ENCODE assay signal across 16 cellular contexts in the genomic region with DNA sequence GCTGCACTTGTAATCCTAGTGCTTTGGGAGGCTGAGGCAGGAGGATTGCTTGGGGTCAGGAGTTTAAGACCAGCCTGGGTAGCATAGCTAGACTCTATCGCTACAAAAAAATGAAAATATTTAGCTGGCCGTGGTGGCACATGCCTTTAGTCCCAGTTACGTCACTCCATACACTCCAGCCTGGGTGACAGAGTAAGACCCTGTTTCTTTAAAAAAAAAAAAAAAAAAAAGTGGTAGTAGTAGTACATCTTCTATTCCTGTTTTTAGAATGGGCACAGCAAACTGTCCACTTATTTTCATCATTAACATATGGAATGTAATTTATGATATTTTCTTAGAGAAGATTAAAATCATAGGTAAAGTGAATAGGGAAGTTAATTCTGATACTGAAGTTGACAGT. TPM values are rescaled to one million over a fixed set of nuclear protein-coding genes. Genes with fewer than 3 reads are reported as not detected.
DNase-seq lines count a peak whose midpoint lies in the region; ATAC-seq, FAIRE-seq and TF ChIP-seq lines count a peak whose summit lies in the region.
"Had no signal": no experiment of that assay in that cellular context is flagged by ENCODE, and none has a peak within 500 bp of the region (broad histone marks: within the 10 kb centered on the region; RNA-seq: fewer than 3 reads in every experiment).

No MANE protein-coding gene starts in this region.

- 76% methylated on average over 3 of the region's 3 CpGs for WGBS in right cardiac atrium

- no peak for FAIRE-seq in endothelial cell of umbilical vein (lab: Jason Lieb, UNC)
- FAIRE-seq: GM12891 had no signal

- no TSS peak for BruUV-seq in endothelial cell of umbilical vein (replicated peaks; lab: Mats Ljungman, UMichigan)

- H4K20me1 ChIP-seq in endothelial cell of umbilical vein (replicated peaks; ENCODE audit: control insufficient read depth, extremely low read depth, insufficient read depth, low read length): peaks cover 3% of the 10 kb centered on the region

- no peak overlapping the region for H2AFZ ChIP-seq in endothelial cell of umbilical vein (ENCODE audit: low read depth, low read length)

- peaks cover 95% of the 10 kb centered on the region for H3K79me2 ChIP-seq in endothelial cell of umbilical vein (ENCODE audit: control insufficient read depth, insufficient read depth, low read length)

- no peaks in the 10 kb centered on the region for H3K9me3 ChIP-seq in right cardiac atrium (ENCODE audit: control insufficient read depth, low read length)
- H3K9me3 ChIP-seq in endothelial cell of umbilical vein (replicated peaks; ENCODE audit: control insufficient read depth, insufficient read depth, low read length): no peaks in the 10 kb centered on the region
- H3K9me3 ChIP-seq: testis had no signal

- H3K9me1 ChIP-seq in endothelial cell of umbilical vein (replicated peaks; ENCODE audit: control insufficient read depth, extremely low read depth, insufficient read depth, low read length): no peaks in the 10 kb centered on the region

- no peak for TF ChIP-seq POLR2A in endothelial cell of umbilical vein (IDR thresholded peaks at IDR 0.05; ENCODE audit: low read depth, low read length)

- H3K27me3 ChIP-seq in right cardiac atrium (ENCODE audit: control insufficient read depth, insufficient read depth): no peaks in the 10 kb centered on the region
- H3K27me3 ChIP-seq in endothelial cell of umbilical vein (ENCODE audit: control insufficient read depth in 2 of 2, insufficient read depth in 2 of 2, low read length in 2 of 2): no peaks in the 10 kb centered on the region
- no peaks in the 10 kb centered on the region for H3K27me3 ChIP-seq in rectal smooth muscle tissue (ENCODE audit: control insufficient read depth, insufficient read depth, low read length)
- H3K27me3 ChIP-seq: testis had no signal

- ATAC-seq in right cardiac atrium (no peak), HG02981 (IDR thresholded peaks at IDR 0.05; ENCODE audit: unreplicated experiment) (no peak)

- CTCF ChIA-PET in endothelial cell of umbilical vein (lab: Charles Lee): interaction anchor here (2.0 kb wide), 1 partner anchor 10 kb away, joined by 11 read pairs; no protein-coding TSS in a partner anchor

- peak overlapping the region; percentile 47 for H3K4me2 ChIP-seq in endothelial cell of umbilical vein (ENCODE audit: insufficient read depth, low read length)

- H3K4me1 ChIP-seq in right cardiac atrium (ENCODE audit: control insufficient read depth, insufficient read depth, low read length) (peaks cover 9% of the 10 kb centered on the region), endothelial cell of umbilical vein (ENCODE audit: control insufficient read depth, extremely low read depth, insufficient read depth, low read length) (peaks cover 78% of the 10 kb centered on the region), rectal smooth muscle tissue (ENCODE audit: control insufficient read depth, insufficient read depth, low read length) (peaks cover 43% of the 10 kb centered on the region)

- POLR2A ChIA-PET in endothelial cell of umbilical vein (lab: Charles Lee): no interaction called here

- peak overlapping the region; percentile 27 for H3K27ac ChIP-seq in right cardiac atrium (ENCODE audit: low read length)
- peak overlapping the region; percentile 74 for H3K27ac ChIP-seq in endothelial cell of umbilical vein (ENCODE audit: insufficient read depth, low read depth, low read length)
- peak overlapping the region; percentile 86 for H3K27ac ChIP-seq in rectal smooth muscle tissue (ENCODE audit: low read depth, low read length)
- H3K27ac ChIP-seq: testis, WERI-Rb-1 had no signal

- TF ChIP-seq CTCF in endothelial cell of umbilical vein (IDR thresholded peaks at IDR 0.05; ENCODE audit: extremely low read depth in 1 of 2, insufficient read depth in 1 of 2, low read depth in 1 of 2, low read length in 2 of 2): no peak

- H3K4me3 ChIP-seq in right cardiac atrium (ENCODE audit: low read length) (no peak overlapping the region), endothelial cell of umbilical vein (replicated peaks in 1 of 3; ENCODE audit: insufficient read depth in 1 of 3, low read depth in 1 of 3, low read length in 3 of 3) (no peak overlapping the region), rectal smooth muscle tissue (ENCODE audit: low read length) (no peak overlapping the region)
- H3K4me3 ChIP-seq: testis had no signal

- dilution Hi-C loops in endothelial cell of umbilical vein (cut with MboI; ENCODE audit: extremely low pct_ligation_motif_present, low sequenced_read_pairs): no loop called here

- DNase-seq in right cardiac atrium (no peak), cardiac septum (ENCODE audit: low spot score) (no peak), endothelial cell of umbilical vein (ENCODE audit: low read depth, low spot score) (no peak), NCI-H345 (lab: John Stamatoyannopoulos, UW) (no peak), NCI-H1048 (lab: John Stamatoyannopoulos, UW) (no peak), KG1 (lab: John Stamatoyannopoulos, UW) (no peak)
- DNase-seq: hypothalamus, left colon, MM.1S, naive B cell, T-helper 1 cell, testis, WERI-Rb-1 had no signal

- H3K9ac ChIP-seq in endothelial cell of umbilical vein (replicated peaks; ENCODE audit: extremely low read depth, insufficient read depth, low read length) (peak overlapping the region; percentile 43), rectal smooth muscle tissue (ENCODE audit: low read length) (no peak overlapping the region)

- intact Hi-C loops in right cardiac atrium (cut with DNase I): loop anchor here in 2 of 4 donors (10.0 kb wide), 1 partner anchor 47 kb away; the partner anchor contains the start of gene TRIO (in 2 of the 2)
- intact Hi-C loops in cardiac septum (cut with DNase I): no loop called here
- intact Hi-C loops in endothelial cell of umbilical vein (cut with micrococcal nuclease): loop anchor here (2.0 kb wide), 1 partner anchor 47 kb away; no protein-coding TSS in a partner anchor

- no peaks in the 10 kb centered on the region for H3K36me3 ChIP-seq in endothelial cell of umbilical vein (ENCODE audit: control insufficient read depth in 2 of 2, extremely low read depth in 1 of 2, insufficient read depth in 2 of 2, low read length in 2 of 2)
- H3K36me3 ChIP-seq in rectal smooth muscle tissue (ENCODE audit: control insufficient read depth, insufficient read depth, low read length): no peaks in the 10 kb centered on the region
- H3K36me3 ChIP-seq: WERI-Rb-1 had no signal

TF ChIP-seq in endothelial cell of umbilical vein, 7 proteins besides CTCF, POLR2A, EP300 and RAD21:
- TF ChIP-seq EZH2 (IDR thresholded peaks at IDR 0.05; ENCODE audit: borderline replicate concordance, low read depth, low read length, severe bottlenecking) (no peak), POLR2AphosphoS5 (IDR thresholded peaks at IDR 0.05; ENCODE audit: insufficient read depth, low read depth, low read length) (no peak), GATA2 (IDR thresholded peaks at IDR 0.05; ENCODE audit: insufficient read depth, insufficient read length, low read depth, low read length) (no peak), MAX (IDR thresholded peaks at IDR 0.05; ENCODE audit: insufficient read depth, insufficient read length) (no peak), JUN (IDR thresholded peaks at IDR 0.05; ENCODE audit: borderline replicate concordance, insufficient read depth, insufficient read length, low read depth) (no peak), MYC (IDR thresholded peaks at IDR 0.05; ENCODE audit: low read depth, low read length) (no peak), FOS (IDR thresholded peaks at IDR 0.05; ENCODE audit: borderline replicate concordance, insufficient read depth, low read length) (no peak)

RNA-seq across cellular contexts. Expression of gene TRIO, which starts 48.2 kb away (rescaled TPM):
- total RNA-seq in right cardiac atrium (10 to 100 TPM; 46.6 to 66.0 (median 55.5) TPM), cardiac septum (89.8 TPM), endothelial cell of umbilical vein (242 and 248 TPM in 2 replicates)
- polyA plus RNA-seq in right cardiac atrium (31.3 TPM), endothelial cell of umbilical vein (78.8 and 82.9 TPM in 2 replicates)
- polyA plus RNA-seq in endothelial cell of umbilical vein (2011; cell fraction: cytosol; rRNA removed): 78.5 and 80.6 TPM in 2 replicates
- polyA plus RNA-seq in endothelial cell of umbilical vein (2011; cell fraction: nucleus; rRNA removed): 578 and 654 TPM in 2 replicates
- polyA plus RNA-seq in endothelial cell of umbilical vein (2012): 97.7 and 123 TPM in 2 replicates
- 717 and 753 TPM in 2 replicates for polyA minus RNA-seq in endothelial cell of umbilical vein
- polyA minus RNA-seq in endothelial cell of umbilical vein (2011; cell fraction: cytosol; rRNA and poly(A)+ RNA removed): 58.8 TPM
- 902 and 1,116 TPM in 2 replicates for polyA minus RNA-seq in endothelial cell of umbilical vein (2011; cell fraction: nucleus; rRNA and poly(A)+ RNA removed)

Comparison
In these comparisons a context has a peak if more than half of its experiments do, and no peak if none do; other contexts are left out.
1. H3K27ac ChIP-seq: peak in every context shown above with its lines; median percentile 86 in rectal smooth muscle tissue; 74 in endothelial cell of umbilical vein; 27 in right cardiac atrium.